In the genomic region with DNA sequence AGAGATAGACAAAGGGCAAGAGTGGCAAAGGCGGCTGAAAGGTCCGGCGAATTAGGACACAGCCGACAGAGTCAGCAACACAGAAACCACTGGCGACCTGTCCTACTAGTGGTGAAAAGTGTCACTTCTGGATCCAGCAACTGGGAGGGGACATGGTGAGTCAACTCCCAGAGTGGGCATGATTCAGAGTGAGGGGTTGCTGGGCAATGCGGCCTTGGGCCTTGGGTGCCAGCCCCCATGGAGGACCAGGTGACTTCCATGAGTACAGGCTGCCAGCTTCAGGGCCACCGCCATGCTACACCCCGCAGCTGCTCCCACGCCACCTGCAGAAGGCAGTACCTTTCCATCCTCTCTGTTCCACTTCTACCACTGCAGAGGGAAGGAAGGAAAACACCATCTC, we compare ENCODE assay signal across 26 cellular contexts.
DNase-seq lines count a peak whose midpoint lies in the region; ATAC-seq, FAIRE-seq and TF ChIP-seq lines count a peak whose summit lies in the region.
"Had no signal": no experiment of that assay in that cellular context is flagged by ENCODE, and none has a peak within 500 bp of the region (broad histone marks: within the 10 kb centered on the region; RNA-seq: fewer than 3 reads in every experiment).

No MANE protein-coding gene starts in this region.

- H3K4me3 ChIP-seq in HepG2 (replicated peaks in 1 of 3; ENCODE audit: insufficient read depth in 1 of 3, low read depth in 2 of 3, low read length in 3 of 3) (no peak overlapping the region), right lobe of liver (no peak overlapping the region), neuronal stem cell (ENCODE audit: low read length in 2 of 2) (no peak overlapping the region)
- H3K4me3 ChIP-seq: left lung had no signal

- in situ Hi-C loops in HepG2 (cut with HindIII; ENCODE audit: extremely low pct_ligation_motif_present, low pct_unique_long_range_greater_than_20kb), result no loop called here

- FAIRE-seq in HepG2 (lab: Jason Lieb, UNC) (no peak), GM12891 (lab: Jason Lieb, UNC) (no peak)
- FAIRE-seq: astrocyte, GM12892, HTR-8/SVneo had no signal

- intact Hi-C loops in HepG2 (cut with micrococcal nuclease; ENCODE audit: unreplicated experiment) (no loop called here), right lobe of liver (cut with DNase I) (no loop called here)

- H4K8ac ChIP-seq in neuronal stem cell (ENCODE audit: low read depth, low read length), result no peak overlapping the region

- H3K4me2 ChIP-seq in HepG2 (ENCODE audit: low read depth, low read length), result no peak overlapping the region
- H3K4me2 ChIP-seq in neuronal stem cell (ENCODE audit: insufficient read depth, low read length, poor library complexity, severe bottlenecking), result no peak overlapping the region

- H3K4me1 Mint-ChIP-seq in chondrocyte (ENCODE audit: low read depth), result peaks cover 86% of the 10 kb centered on the region
- peaks cover 0 to 14% (median 0%) of the 10 kb centered on the region in 4 donors for H3K4me1 Mint-ChIP-seq in naive thymus-derived CD8-positive, alpha-beta T cell
- H3K4me1 Mint-ChIP-seq: CD4-positive, CD25-positive, alpha-beta regulatory T cell had no signal

- H2AK5ac ChIP-seq in neuronal stem cell (ENCODE audit: low read depth, low read length), result no peak overlapping the region

- peak; percentile 38; the same call in 1 of the 2 replicates for TF ChIP-seq RAD21 in HepG2 (CRISPR knock-in tag; IDR thresholded peaks at IDR 0.05)

- peaks cover 78% of the 10 kb centered on the region for H3K79me2 ChIP-seq in HepG2 (ENCODE audit: insufficient read depth, low read length)

- H2BK120ac ChIP-seq in neuronal stem cell (ENCODE audit: low read depth, low read length), result no peak overlapping the region

- H3K27me3 ChIP-seq in HepG2 (ENCODE audit: control insufficient read depth in 1 of 2, insufficient read depth in 2 of 2, low read length in 2 of 2) (no peaks in the 10 kb centered on the region), right lobe of liver (no peaks in the 10 kb centered on the region), neuronal stem cell (ENCODE audit: control insufficient read depth in 3 of 3, insufficient read depth in 3 of 3, low read depth in 1 of 3, low read length in 3 of 3) (no peaks in the 10 kb centered on the region)
- H3K27me3 ChIP-seq: left lung had no signal

- peaks cover 6% of the 10 kb centered on the region; the same call in 1 of the 2 replicates for H4K20me1 ChIP-seq in HepG2 (ENCODE audit: insufficient read depth, low read length)

- TF ChIP-seq CTCF in HepG2 (CRISPR knock-in tag; IDR thresholded peaks at IDR 0.05) (peak; percentile 32), right lobe of liver (IDR thresholded peaks at IDR 0.05) (no peak), chondrocyte (IDR thresholded peaks at IDR 0.05) (peak; percentile 18)

- DNase-seq in HepG2 (ENCODE audit: low spot score), result peak; percentile 49
- no peak for DNase-seq in right lobe of liver
- no peak for DNase-seq in chondrocyte (ENCODE audit: low spot score)
- DNase-seq in neuronal stem cell (ENCODE audit: low spot score), result no peak
- DNase-seq in NCI-H345 (lab: John Stamatoyannopoulos, UW), result no peak
- no peak for DNase-seq in GM12891 (ENCODE audit: insufficient read length, low spot score)
- DNase-seq in NCI-H2107 (lab: John Stamatoyannopoulos, UW), result no peak
- no peak for DNase-seq in naive thymus-derived CD8-positive, alpha-beta T cell
- DNase-seq: activated CD4-positive, alpha-beta memory T cell treated with anti-CD3 and anti-CD28 coated beads, Interleukin-2, amount 10 ng/mL, durations not matched to agents 7 days and 5 days; activated naive CD4-positive, alpha-beta T cell treated with Interleukin-2 at 50 U/mL for 16 hours; activated T-cell treated with anti-CD3 and anti-CD28 coated beads for 4 hours; CD4-positive, CD25-positive, alpha-beta regulatory T cell; glutamatergic neuron; Kasumi-1; midbrain; NCI-H1048; NCI-H2029; RPMI8226 had no signal

- no peak overlapping the region for H3K4me3 Mint-ChIP-seq in chondrocyte (ENCODE audit: unreplicated experiment)
- no peak overlapping the region for H3K4me3 Mint-ChIP-seq in naive thymus-derived CD8-positive, alpha-beta T cell
- H3K4me3 Mint-ChIP-seq: activated CD4-positive, alpha-beta memory T cell treated with anti-CD3 and anti-CD28 coated beads, Interleukin-2, amount 10 ng/mL, durations not matched to agents 7 days and 5 days; CD4-positive, CD25-positive, alpha-beta regulatory T cell; stimulated activated memory B cell treated with anti-CD40 and anti-IgM and Interleukin-4, amounts not matched to agents 10 μg/mL and 1 μg/mL and 100 μg/mL, for 72 hours; WTC11 had no signal

- no peak for TF ChIP-seq POLR2A in HepG2 (IDR thresholded peaks at IDR 0.05; ENCODE audit: insufficient read depth in 1 of 2, low read depth in 2 of 2, low read length in 2 of 2)
- TF ChIP-seq POLR2A in right lobe of liver (IDR thresholded peaks at IDR 0.05), result no peak
- TF ChIP-seq POLR2A in GM12891 (IDR thresholded peaks at IDR 0.05; ENCODE audit: low read depth, low read length), result no peak

- H2BK12ac ChIP-seq in neuronal stem cell (ENCODE audit: low read length), result no peak overlapping the region

- no peak overlapping the region for H2BK15ac ChIP-seq in neuronal stem cell (ENCODE audit: low read length)

- peak overlapping the region; percentile 96 for H3K27ac Mint-ChIP-seq in chondrocyte (ENCODE audit: unreplicated experiment)
- H3K27ac Mint-ChIP-seq in naive thymus-derived CD8-positive, alpha-beta T cell, result no peak overlapping the region
- H3K27ac Mint-ChIP-seq: activated CD4-positive, alpha-beta memory T cell treated with anti-CD3 and anti-CD28 coated beads, Interleukin-2, amount 10 ng/mL, durations not matched to agents 7 days and 5 days; CD4-positive, CD25-positive, alpha-beta regulatory T cell; stimulated activated memory B cell treated with anti-CD40 and anti-IgM and Interleukin-4, amounts not matched to agents 10 μg/mL and 1 μg/mL and 100 μg/mL, for 72 hours; WTC11 had no signal

- no peak overlapping the region for H3K4ac ChIP-seq in neuronal stem cell (ENCODE audit: low read length)

- H4K91ac ChIP-seq in neuronal stem cell (ENCODE audit: low read depth, low read length, poor library complexity), result no peak overlapping the region

- no TSS peak for BruUV-seq in HepG2 (replicated peaks; lab: Mats Ljungman, UMichigan)

- POLR2A ChIA-PET in HepG2 (lab: Yijun Ruan, JAX), result no interaction called here
- POLR2A ChIA-PET in naive thymus-derived CD8-positive, alpha-beta T cell (lab: Charles Lee), result no interaction called here

- H3K9ac ChIP-seq in HepG2 (ENCODE audit: insufficient read depth, low read depth, low read length), result no peak overlapping the region
- no peak overlapping the region for H3K9ac ChIP-seq in neuronal stem cell (ENCODE audit: low read depth, low read length, poor library complexity)

- H3K27ac ChIP-seq in HepG2 (ENCODE audit: extremely low read length, insufficient read depth, low read length) (peak overlapping the region; percentile 28), right lobe of liver (no peak overlapping the region), neuronal stem cell (replicated peaks; ENCODE audit: low read length) (no peak overlapping the region)
- H3K27ac ChIP-seq: neutrophil had no signal

- H3K4me1 ChIP-seq in HepG2 (ENCODE audit: insufficient read depth, low read length) (peaks cover 78% of the 10 kb centered on the region), right lobe of liver (peaks cover 0 to 8% (median under 1%) of the 10 kb centered on the region in 4 donors), neuronal stem cell (ENCODE audit: control insufficient read depth in 2 of 2, insufficient read depth in 1 of 2, low read depth in 1 of 2, low read length in 2 of 2) (peaks cover 13 to 23% of the 10 kb centered on the region in 2 donors)

- H3K14ac ChIP-seq in neuronal stem cell (ENCODE audit: low read length), result no peak overlapping the region

- WGBS in HepG2 (ENCODE audit: low lambda C conversion rate), result 88% methylated on average over 7 of the region's 9 CpGs
- WGBS in right lobe of liver (ENCODE audit: insufficient coverage, low coverage, low lambda C conversion rate, missing lambda C conversion rate), result 90% methylated on average over 4 of the region's 9 CpGs
- no CpG with 5 or more reads among the region's 9 CpGs for WGBS in neuronal stem cell (ENCODE audit: extremely low coverage in 2 of 2, insufficient read length in 2 of 2, insufficient replicate concordance in 1 of 2), 2 donors

- H3K9me3 ChIP-seq in HepG2 (ENCODE audit: low read length), result no peaks in the 10 kb centered on the region
- H3K9me3 ChIP-seq in right lobe of liver, result no peaks in the 10 kb centered on the region
- no peaks in the 10 kb centered on the region for H3K9me3 ChIP-seq in neuronal stem cell (replicated peaks in 1 of 2; ENCODE audit: control insufficient read depth in 2 of 2, insufficient read depth in 1 of 2, low read depth in 1 of 2, low read length in 2 of 2)
- H3K9me3 ChIP-seq: left lung, neutrophil had no signal

- H3K9me3 Mint-ChIP-seq in chondrocyte (ENCODE audit: low read depth), result no peaks in the 10 kb centered on the region
- H3K9me3 Mint-ChIP-seq in naive thymus-derived CD8-positive, alpha-beta T cell, result peaks cover 0 to 2% (median 0%) of the 10 kb centered on the region in 9 donors
- H3K9me3 Mint-ChIP-seq: WTC11 had no signal

- peaks cover 15% of the 10 kb centered on the region for H3K36me3 Mint-ChIP-seq in chondrocyte (ENCODE audit: low read depth)
- no peaks in the 10 kb centered on the region for H3K36me3 Mint-ChIP-seq in naive thymus-derived CD8-positive, alpha-beta T cell
- H3K36me3 Mint-ChIP-seq: CD4-positive, CD25-positive, alpha-beta regulatory T cell; WTC11 had no signal

- CTCF ChIA-PET in HepG2 (lab: Yijun Ruan, JAX; ENCODE audit: low intra/inter-chr PET ratio, low total read pairs), result no interaction called here

- peak overlapping the region; percentile 16 for H3K18ac ChIP-seq in neuronal stem cell (ENCODE audit: low read length)

- TF ChIP-seq EP300 in HepG2 (IDR thresholded peaks at IDR 0.05; ENCODE audit: low read depth in 2 of 2, low read length in 2 of 2) (no peak), HepG2 (CRISPR knock-in tag; IDR thresholded peaks at IDR 0.05; ENCODE audit: borderline replicate concordance) (no peak)

- no peaks in the 10 kb centered on the region for H3K79me1 ChIP-seq in neuronal stem cell (ENCODE audit: low read depth, low read length)

- no peak overlapping the region for H2BK5ac ChIP-seq in neuronal stem cell (ENCODE audit: low read length)

- no peak overlapping the region for H2AFZ ChIP-seq in HepG2 (ENCODE audit: low read length)
- H2AFZ ChIP-seq in neuronal stem cell (ENCODE audit: low read length), result no peak overlapping the region

- ATAC-seq in HepG2, result peak; percentile 71
- ATAC-seq in right lobe of liver, result no peak
- no peak for ATAC-seq in naive thymus-derived CD8-positive, alpha-beta T cell
- ATAC-seq: left lung; SK-N-SH treated with all-trans-retinoic acid at 6 μM for 48 hours; stimulated activated memory B cell treated with anti-CD40 and anti-IgM and Interleukin-4, amounts not matched to agents 10 μg/mL and 1 μg/mL and 100 μg/mL, for 72 hours; WTC11 had no signal

- H3K23ac ChIP-seq in neuronal stem cell (ENCODE audit: low read depth, low read length, poor library complexity), result no peak overlapping the region

- H3K27me3 Mint-ChIP-seq in chondrocyte (ENCODE audit: low read depth), result no peaks in the 10 kb centered on the region
- H3K27me3 Mint-ChIP-seq in naive thymus-derived CD8-positive, alpha-beta T cell, result peaks cover 0 to 19% (median 5%) of the 10 kb centered on the region in 5 donors
- H3K27me3 Mint-ChIP-seq: activated CD4-positive, alpha-beta memory T cell treated with anti-CD3 and anti-CD28 coated beads, Interleukin-2, amount 10 ng/mL, durations not matched to agents 7 days and 5 days; stimulated activated memory B cell treated with anti-CD40 and anti-IgM and Interleukin-4, amounts not matched to agents 10 μg/mL and 1 μg/mL and 100 μg/mL, for 72 hours had no signal

- H3K36me3 ChIP-seq in HepG2 (replicated peaks in 1 of 2; ENCODE audit: control insufficient read depth in 1 of 2, insufficient read depth in 2 of 2, low read length in 2 of 2), result peaks cover 2 to 19% of the 10 kb centered on the region in 2 experiments; a peak in 3 of 5 replicates
- no peaks in the 10 kb centered on the region for H3K36me3 ChIP-seq in right lobe of liver
- peaks cover 0 to 39% of the 10 kb centered on the region in 2 donors for H3K36me3 ChIP-seq in neuronal stem cell (replicated peaks in 1 of 2; ENCODE audit: control insufficient read depth in 2 of 2, insufficient read depth in 2 of 2, low read length in 2 of 2)
- H3K36me3 ChIP-seq: left lung, neutrophil had no signal

Comparison
In these comparisons a context has a peak if more than half of its experiments do, and no peak if none do; other contexts are left out.
1. CTCF ChIP-seq: peak in HepG2 (single experiment) and chondrocyte (single experiment); none in right lobe of liver (0 of 4).